ENCODE assay signal across 11 cellular contexts in genomic region chr1:223815865-223816264, GRCh38. TPM values are rescaled to one million over a fixed set of nuclear protein-coding genes. Genes with fewer than 3 reads are reported as not detected.
A peak's percentile ranks its signal among the peaks of the same experiment; 100 is the strongest.
DNase-seq lines count a peak whose midpoint lies in the region; ATAC-seq and TF ChIP-seq lines count a peak whose summit lies in the region.
"Had no signal": no experiment of that assay in that cellular context is flagged by ENCODE, and none has a peak within 500 bp of the region (broad histone marks: within the 10 kb centered on the region; RNA-seq: fewer than 3 reads in every experiment).

No MANE protein-coding gene starts in this region.

- no peaks in the 10 kb centered on the region for H3K4me1 ChIP-seq in breast epithelium

- H3K27ac ChIP-seq in breast epithelium (no peak overlapping the region), VCaP (peak overlapping the region; percentile 43)
- H3K27ac ChIP-seq: testis had no signal

- H3K9me3 Mint-ChIP-seq in MCF 10A (ENCODE audit: unreplicated experiment) (no peaks in the 10 kb centered on the region), type B pancreatic cell (no peaks in the 10 kb centered on the region)

- POLR2A ChIA-PET in MCF 10A (lab: Yijun Ruan, JAX) = interaction anchor here (1.0 to 14.0 kb wide), 4 partner anchors 10 to 71 kb away, joined by 3 to 176 read pairs (median 4); partner anchors contain the start of gene TP53BP2

- H3K27ac Mint-ChIP-seq in MCF 10A (ENCODE audit: low read depth, unreplicated experiment) (peak overlapping the region; percentile 46), type B pancreatic cell (peak overlapping the region; percentile 37)

- CTCF ChIA-PET in MCF 10A (lab: Yijun Ruan, JAX) = interaction anchor here (0.6 to 1.8 kb wide), 4 partner anchors 31 to 1993 kb away, joined by 3 to 5 read pairs (median 3); no protein-coding TSS in a partner anchor

- H3K4me3 Mint-ChIP-seq in MCF 10A (ENCODE audit: unreplicated experiment) (no peak overlapping the region), type B pancreatic cell (no peak overlapping the region)

- H3K36me3 ChIP-seq in breast epithelium = no peaks in the 10 kb centered on the region

- BruUV-seq in MCF 10A (replicated peaks; lab: Mats Ljungman, UMichigan) = no TSS peak

- H3K36me3 Mint-ChIP-seq in MCF 10A (ENCODE audit: insufficient read depth, unreplicated experiment) = peaks cover 49% of the 10 kb centered on the region
- peaks cover 36% of the 10 kb centered on the region for H3K36me3 Mint-ChIP-seq in type B pancreatic cell

- no peaks in the 10 kb centered on the region for H3K9me3 ChIP-seq in breast epithelium
- H3K9me3 ChIP-seq: body of pancreas, testis had no signal

- no peak for ATAC-seq in GM21528 (IDR thresholded peaks at IDR 0.05; ENCODE audit: low FRiP score, unreplicated experiment)

- no peak for TF ChIP-seq POLR2A in breast epithelium (IDR thresholded peaks at IDR 0.05)

- intact Hi-C loops in MCF 10A (cut with micrococcal nuclease) = loop anchor here (1.0 to 10.0 kb wide), 2 partner anchors 28 to 179 kb away; no protein-coding TSS in a partner anchor
- intact Hi-C loops in breast epithelium (cut with DNase I; ENCODE audit: low total_unique reads) = no loop called here

- peaks cover 30% of the 10 kb centered on the region for H3K4me1 Mint-ChIP-seq in MCF 10A (ENCODE audit: insufficient read depth, unreplicated experiment)
- peaks cover 20% of the 10 kb centered on the region for H3K4me1 Mint-ChIP-seq in type B pancreatic cell (ENCODE audit: unreplicated experiment)

- H3K27me3 ChIP-seq in breast epithelium = no peaks in the 10 kb centered on the region
- H3K27me3 ChIP-seq: body of pancreas, testis had no signal

- H3K27me3 Mint-ChIP-seq in MCF 10A (ENCODE audit: insufficient read depth, unreplicated experiment) (no peaks in the 10 kb centered on the region), type B pancreatic cell (no peaks in the 10 kb centered on the region)

- DNase-seq in MCF 10A (ENCODE audit: unreplicated experiment) (peak; percentile 42), breast epithelium (ENCODE audit: low spot score in 2 of 2) (no peak), iris pigment epithelial cell (ENCODE audit: low read depth) (peak; percentile 78), type B pancreatic cell (ENCODE audit: extremely low spot score, unreplicated experiment) (no peak), NCI-H187 (lab: John Stamatoyannopoulos, UW) (no peak), AG20443 (ENCODE audit: low spot score) (no peak)
- DNase-seq: body of pancreas, NCI-H1092, testis had no signal

- no peak overlapping the region for H3K4me3 ChIP-seq in breast epithelium
- H3K4me3 ChIP-seq: body of pancreas, testis had no signal

- TF ChIP-seq CTCF in MCF 10A (IDR thresholded peaks at IDR 0.05; ENCODE audit: unreplicated experiment) (no peak), breast epithelium (IDR thresholded peaks at IDR 0.05) (no peak), VCaP (conservative IDR thresholded peaks at IDR 0.05) (no peak), type B pancreatic cell (conservative IDR thresholded peaks at IDR 0.05) (no peak)

RNA-seq across cellular contexts. Expression of gene TP53BP2, which starts 29.9 kb away (rescaled TPM):
- total RNA-seq in MCF 10A (2022) (62.4 and 64.0 TPM in 2 replicates), breast epithelium (10 to 100 TPM; 31.4 to 46.8 (median 38.0) TPM), type B pancreatic cell (ENCODE audit: low replicate concordance) (51.3 and 67.2 TPM in 2 replicates)

Comparison
In these comparisons a context has a peak if more than half of its experiments do, and no peak if none do; other contexts are left out.
1. DNase-seq: peak in MCF 10A (single experiment) and iris pigment epithelial cell (single experiment); none in breast epithelium (0 of 2), type B pancreatic cell (single experiment), NCI-H187 (0 of 2) and AG20443 (single experiment).